ENCODE assay signal across 16 cellular contexts in the genomic region with DNA sequence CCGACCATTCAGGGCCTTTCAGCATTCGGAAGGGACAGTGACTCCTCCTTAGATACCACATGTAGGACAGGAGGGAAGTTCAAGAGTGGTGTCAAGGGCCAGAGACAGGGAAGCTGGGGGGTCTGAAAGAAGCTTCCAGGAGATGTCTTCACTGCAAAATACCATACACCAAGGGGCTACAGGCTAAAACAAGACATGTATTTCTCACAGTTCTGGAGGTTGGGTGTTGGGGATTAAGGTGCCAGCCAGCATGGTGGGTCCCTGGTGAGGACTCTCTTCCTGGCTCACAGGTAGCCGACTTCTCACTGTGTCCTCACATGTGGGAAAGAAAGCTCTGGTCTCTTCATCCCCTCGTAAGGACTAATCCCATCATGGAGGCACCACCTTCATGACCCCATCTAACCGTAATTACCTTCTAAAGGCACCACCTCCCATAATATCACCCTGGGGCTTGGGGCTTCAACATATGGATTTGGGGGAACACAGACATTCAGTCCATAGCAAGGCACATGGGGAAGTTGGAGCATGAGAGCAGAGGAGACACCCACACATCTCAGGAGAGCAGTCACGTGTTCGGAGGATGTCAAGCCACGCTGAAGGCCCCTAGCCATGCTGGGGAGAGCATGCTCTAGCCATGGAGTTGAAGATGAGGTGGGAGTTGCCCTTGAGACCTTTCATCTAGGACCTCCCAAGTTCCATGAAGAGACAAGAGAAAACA.
DNase-seq lines count a peak whose midpoint lies in the region; ATAC-seq, FAIRE-seq and TF ChIP-seq lines count a peak whose summit lies in the region.
"Had no signal": no experiment of that assay in that cellular context is flagged by ENCODE, and none has a peak within 500 bp of the region (broad histone marks: within the 10 kb centered on the region; RNA-seq: fewer than 3 reads in every experiment).

No MANE protein-coding gene starts in this region.

- intact Hi-C loops in HepG2 (cut with micrococcal nuclease; ENCODE audit: unreplicated experiment) = no loop called here
- intact Hi-C loops in right lobe of liver (cut with DNase I) = no loop called here
- intact Hi-C loops in esophagus muscularis mucosa (cut with DNase I) = no loop called here

- ATAC-seq in HepG2 (no peak), right lobe of liver (no peak)
- ATAC-seq: CD8-positive, alpha-beta T cell had no signal

- POLR2A ChIA-PET in HepG2 (lab: Yijun Ruan, JAX) = no interaction called here

- H2BK12ac ChIP-seq in neuronal stem cell (ENCODE audit: low read length) = no peak overlapping the region

- WGBS in HepG2 (ENCODE audit: low lambda C conversion rate) = 29% methylated on average over 6 of the region's 8 CpGs
- 79% methylated on average over 7 of the region's 8 CpGs for WGBS in right lobe of liver (ENCODE audit: insufficient coverage, low coverage, low lambda C conversion rate, missing lambda C conversion rate)
- WGBS in esophagus muscularis mucosa = 97% methylated on average over 8 of the region's 8 CpGs
- no CpG with 5 or more reads among the region's 8 CpGs for WGBS in neuronal stem cell (ENCODE audit: extremely low coverage in 2 of 2, insufficient read length in 2 of 2, insufficient replicate concordance in 1 of 2), 2 donors

- TF ChIP-seq POLR2A in HepG2 (IDR thresholded peaks at IDR 0.05; ENCODE audit: insufficient read depth in 1 of 2, low read depth in 2 of 2, low read length in 2 of 2) = no peak
- TF ChIP-seq POLR2A in right lobe of liver (IDR thresholded peaks at IDR 0.05) = no peak
- TF ChIP-seq POLR2A in esophagus muscularis mucosa (IDR thresholded peaks at IDR 0.05; ENCODE audit: low read depth) = no peak

- H3K27me3 ChIP-seq in HepG2 (ENCODE audit: control insufficient read depth in 1 of 2, insufficient read depth in 2 of 2, low read length in 2 of 2) (no peaks in the 10 kb centered on the region; a peak in 2 of 5 replicates), right lobe of liver (no peaks in the 10 kb centered on the region), esophagus muscularis mucosa (no peaks in the 10 kb centered on the region), neuronal stem cell (ENCODE audit: control insufficient read depth in 3 of 3, insufficient read depth in 3 of 3, low read depth in 1 of 3, low read length in 3 of 3) (no peaks in the 10 kb centered on the region), MM.1S (replicated peaks; ENCODE audit: insufficient read depth, low read length) (no peaks in the 10 kb centered on the region)
- H3K27me3 ChIP-seq: BLaER1 had no signal

- no peak overlapping the region for H3K23ac ChIP-seq in neuronal stem cell (ENCODE audit: low read depth, low read length, poor library complexity)

- H3K27ac ChIP-seq in HepG2 (ENCODE audit: extremely low read length, insufficient read depth, low read length) (no peak overlapping the region), right lobe of liver (no peak overlapping the region), esophagus muscularis mucosa (replicated peaks in 1 of 4) (no peak overlapping the region), neuronal stem cell (replicated peaks; ENCODE audit: low read length) (no peak overlapping the region), MM.1S (ENCODE audit: low read length) (no peak overlapping the region)
- H3K27ac ChIP-seq: BLaER1 had no signal

- DNase-seq in activated CD8-positive, alpha-beta memory T cell treated with anti-CD3 and anti-CD28 coated beads for 24 hours = peak; percentile 47
- no peak for DNase-seq in activated CD8-positive, alpha-beta memory T cell treated with anti-CD3 and anti-CD28 coated beads, Interleukin-2, amount 50 U/mL, for 4 hours
- no peak for DNase-seq in HepG2 (ENCODE audit: low spot score)
- no peak for DNase-seq in right lobe of liver
- DNase-seq in esophagus muscularis mucosa (ENCODE audit: extremely low spot score) = peak; percentile 85
- no peak for DNase-seq in neuronal stem cell (ENCODE audit: low spot score)
- no peak for DNase-seq in MM.1S
- no peak for DNase-seq in SHP77 treated with DMSO at 0.1 percent for 48 hours (lab: John Stamatoyannopoulos, UW)
- DNase-seq: 8988T had no signal

- H3K9ac ChIP-seq in HepG2 (ENCODE audit: insufficient read depth, low read depth, low read length) (no peak overlapping the region), neuronal stem cell (ENCODE audit: low read depth, low read length, poor library complexity) (no peak overlapping the region), MM.1S (ENCODE audit: low read length) (no peak overlapping the region)
- H3K9ac ChIP-seq: BLaER1 had no signal

- TF ChIP-seq CTCF in HepG2 (CRISPR knock-in tag; IDR thresholded peaks at IDR 0.05) (no peak), right lobe of liver (IDR thresholded peaks at IDR 0.05) (no peak), esophagus muscularis mucosa (IDR thresholded peaks at IDR 0.05) (no peak), MM.1S (IDR thresholded peaks at IDR 0.05; ENCODE audit: low read length) (no peak)

- H3K36me3 ChIP-seq in HepG2 (replicated peaks in 1 of 2; ENCODE audit: control insufficient read depth in 1 of 2, insufficient read depth in 2 of 2, low read length in 2 of 2) (no peaks in the 10 kb centered on the region), right lobe of liver (no peaks in the 10 kb centered on the region), esophagus muscularis mucosa (no peaks in the 10 kb centered on the region), neuronal stem cell (replicated peaks in 1 of 2; ENCODE audit: control insufficient read depth in 2 of 2, insufficient read depth in 2 of 2, low read length in 2 of 2) (no peaks in the 10 kb centered on the region), MM.1S (replicated peaks; ENCODE audit: insufficient read depth, low read length) (no peaks in the 10 kb centered on the region)
- H3K36me3 ChIP-seq: BLaER1, HAP-1 had no signal

- H3F3A ChIP-seq in MM.1S (ENCODE audit: insufficient read depth, low read length) = no peaks in the 10 kb centered on the region

- CTCF ChIA-PET in HepG2 (lab: Yijun Ruan, JAX; ENCODE audit: low intra/inter-chr PET ratio, low total read pairs) = no interaction called here

- FAIRE-seq in HepG2 (lab: Jason Lieb, UNC) = no peak
- FAIRE-seq: G401.6, GM12891, GM19239, H1 had no signal

- TF ChIP-seq RAD21 in HepG2 (CRISPR knock-in tag; IDR thresholded peaks at IDR 0.05) = no peak

- H3K9me3 ChIP-seq in HepG2 (ENCODE audit: low read length) (no peaks in the 10 kb centered on the region), right lobe of liver (no peaks in the 10 kb centered on the region), esophagus muscularis mucosa (peaks cover 0 to 13% (median 3%) of the 10 kb centered on the region in 4 donors), neuronal stem cell (replicated peaks in 1 of 2; ENCODE audit: control insufficient read depth in 2 of 2, insufficient read depth in 1 of 2, low read depth in 1 of 2, low read length in 2 of 2) (peaks cover 0 to 2% of the 10 kb centered on the region in 2 donors), MM.1S (replicated peaks; ENCODE audit: insufficient read depth, low read length) (no peaks in the 10 kb centered on the region)
- H3K9me3 ChIP-seq: BLaER1, HAP-1 had no signal

- H3K14ac ChIP-seq in neuronal stem cell (ENCODE audit: low read length) = no peak overlapping the region

- H2AFZ ChIP-seq in HepG2 (ENCODE audit: low read length) (no peak overlapping the region), neuronal stem cell (ENCODE audit: low read length) (no peak overlapping the region), MM.1S (ENCODE audit: low read length) (no peak overlapping the region)

- no TSS peak for BruUV-seq in HepG2 (replicated peaks; lab: Mats Ljungman, UMichigan)

- H2BK120ac ChIP-seq in neuronal stem cell (ENCODE audit: low read depth, low read length) = no peak overlapping the region

- H3K18ac ChIP-seq in neuronal stem cell (ENCODE audit: low read length) = no peak overlapping the region

- H3K4ac ChIP-seq in neuronal stem cell (ENCODE audit: low read length) = no peak overlapping the region

- in situ Hi-C loops in HepG2 (cut with HindIII; ENCODE audit: extremely low pct_ligation_motif_present, low pct_unique_long_range_greater_than_20kb) = no loop called here

- no peak overlapping the region for H2BK15ac ChIP-seq in neuronal stem cell (ENCODE audit: low read length)

- no peaks in the 10 kb centered on the region for H3K79me1 ChIP-seq in neuronal stem cell (ENCODE audit: low read depth, low read length)

- H3K79me2 ChIP-seq in HepG2 (ENCODE audit: insufficient read depth, low read length) = no peaks in the 10 kb centered on the region
- H3K79me2 ChIP-seq in MM.1S (ENCODE audit: low read length) = no peaks in the 10 kb centered on the region

- no peaks in the 10 kb centered on the region for H3K9me2 ChIP-seq in MM.1S (replicated peaks; ENCODE audit: insufficient read depth, low read length)

- H4K20me1 ChIP-seq in HepG2 (ENCODE audit: insufficient read depth, low read length) = no peaks in the 10 kb centered on the region
- no peaks in the 10 kb centered on the region for H4K20me1 ChIP-seq in MM.1S (ENCODE audit: insufficient read depth, low read length)
- H4K20me1 ChIP-seq: BLaER1 had no signal

- H2BK5ac ChIP-seq in neuronal stem cell (ENCODE audit: low read length) = no peak overlapping the region

- H3K4me3 ChIP-seq in HepG2 (replicated peaks in 1 of 3; ENCODE audit: insufficient read depth in 1 of 3, low read depth in 2 of 3, low read length in 3 of 3) (no peak overlapping the region), right lobe of liver (no peak overlapping the region), esophagus muscularis mucosa (no peak overlapping the region), neuronal stem cell (ENCODE audit: low read length in 2 of 2) (no peak overlapping the region), MM.1S (ENCODE audit: low read length) (no peak overlapping the region)
- H3K4me3 ChIP-seq: BLaER1, HAP-1 had no signal

- H3K4me2 ChIP-seq in HepG2 (ENCODE audit: low read depth, low read length) = no peak overlapping the region
- H3K4me2 ChIP-seq in neuronal stem cell (ENCODE audit: insufficient read depth, low read length, poor library complexity, severe bottlenecking) = no peak overlapping the region
- H3K4me2 ChIP-seq in MM.1S (ENCODE audit: low read depth, low read length) = no peak overlapping the region
- H3K4me2 ChIP-seq: BLaER1 had no signal

- no peak for TF ChIP-seq EP300 in HepG2 (IDR thresholded peaks at IDR 0.05; ENCODE audit: low read depth in 2 of 2, low read length in 2 of 2)
- no peak for TF ChIP-seq EP300 in HepG2 (CRISPR knock-in tag; IDR thresholded peaks at IDR 0.05; ENCODE audit: borderline replicate concordance)
- TF ChIP-seq EP300 in esophagus muscularis mucosa (IDR thresholded peaks at IDR 0.05) = no peak

- H2AK5ac ChIP-seq in neuronal stem cell (ENCODE audit: low read depth, low read length) = no peak overlapping the region

- H3K4me1 ChIP-seq in HepG2 (ENCODE audit: insufficient read depth, low read length) (no peaks in the 10 kb centered on the region), right lobe of liver (no peaks in the 10 kb centered on the region), esophagus muscularis mucosa (peaks cover 0 to 9% (median 0%) of the 10 kb centered on the region in 4 donors), neuronal stem cell (ENCODE audit: control insufficient read depth in 2 of 2, insufficient read depth in 1 of 2, low read depth in 1 of 2, low read length in 2 of 2) (no peaks in the 10 kb centered on the region), MM.1S (ENCODE audit: low read length) (no peaks in the 10 kb centered on the region)
- H3K4me1 ChIP-seq: BLaER1, HAP-1 had no signal

- no peak overlapping the region for H4K8ac ChIP-seq in neuronal stem cell (ENCODE audit: low read depth, low read length)

- no peak overlapping the region for H4K91ac ChIP-seq in neuronal stem cell (ENCODE audit: low read depth, low read length, poor library complexity)

Comparison
In these comparisons a context has a peak if more than half of its experiments do, and no peak if none do; other contexts are left out.
1. DNase-seq: peak in activated CD8-positive, alpha-beta memory T cell treated with anti-CD3 and anti-CD28 coated beads for 24 hours (single experiment) and esophagus muscularis mucosa (single experiment); none in activated CD8-positive, alpha-beta memory T cell treated with anti-CD3 and anti-CD28 coated beads, Interleukin-2, amount 50 U/mL, for 4 hours (single experiment), HepG2 (single experiment), right lobe of liver (0 of 3), neuronal stem cell (single experiment), MM.1S (single experiment) and SHP77 treated with DMSO at 0.1 percent for 48 hours (single experiment).